In the genomic region with DNA sequence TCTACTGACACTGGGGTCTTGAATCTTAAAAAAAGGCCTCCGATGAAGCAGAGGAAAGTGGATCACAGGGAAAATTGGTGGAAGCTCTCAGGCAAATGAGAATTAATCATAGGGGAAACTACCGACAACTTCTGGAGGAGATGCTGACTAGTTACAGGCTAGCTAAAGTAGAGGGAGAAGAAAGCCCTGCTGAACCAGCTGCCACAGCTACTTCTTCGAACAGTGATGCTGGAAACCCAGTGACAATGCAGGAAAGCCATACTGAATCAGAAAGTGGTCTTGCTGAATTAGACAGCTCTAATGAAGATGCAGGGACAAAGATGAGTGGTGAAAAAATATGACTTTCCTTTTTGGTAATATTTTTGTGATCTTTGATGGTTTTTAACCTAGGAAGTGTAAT, we compare ENCODE assay signal across 21 cellular contexts. TPM values are rescaled to one million over a fixed set of nuclear protein-coding genes. Genes with fewer than 3 reads are reported as not detected.
DNase-seq lines count a peak whose midpoint lies in the region; ATAC-seq, FAIRE-seq and TF ChIP-seq lines count a peak whose summit lies in the region.
"Had no signal": no experiment of that assay in that cellular context is flagged by ENCODE, and none has a peak within 500 bp of the region (broad histone marks: within the 10 kb centered on the region; RNA-seq: fewer than 3 reads in every experiment).

No MANE protein-coding gene starts in this region.

- H3K27me3 Mint-ChIP-seq in CD4-positive, alpha-beta T cell: no peaks in the 10 kb centered on the region
- no peaks in the 10 kb centered on the region for H3K27me3 Mint-ChIP-seq in neural progenitor cell (ENCODE audit: insufficient read depth, low read depth)
- H3K27me3 Mint-ChIP-seq: activated CD4-positive, alpha-beta memory T cell treated with anti-CD3 and anti-CD28 coated beads for 36 hours; activated naive CD8-positive, alpha-beta T cell treated with anti-CD3 and anti-CD28 coated beads, Interleukin-2, amount 10 ng/mL, durations not matched to agents 7 days and 5 days had no signal

- peaks cover 38% of the 10 kb centered on the region for H3F3A ChIP-seq in neural progenitor cell (ENCODE audit: low read depth)

- no peaks in the 10 kb centered on the region for H3K27me3 ChIP-seq in CD4-positive, alpha-beta T cell (ENCODE audit: control insufficient read depth, insufficient read depth, low read length)
- no peaks in the 10 kb centered on the region for H3K27me3 ChIP-seq in neural progenitor cell
- H3K27me3 ChIP-seq: BE2C, esophagus muscularis mucosa, uterus had no signal

- no peak for TF ChIP-seq POLR2A in GM12892 (IDR thresholded peaks at IDR 0.05; ENCODE audit: low read depth, low read length)

- H3K27ac ChIP-seq in CD4-positive, alpha-beta T cell (ENCODE audit: low read depth, low read length): no peak overlapping the region
- peak overlapping the region; percentile 57 for H3K27ac ChIP-seq in neural progenitor cell
- H3K27ac ChIP-seq: esophagus muscularis mucosa, left ventricle myocardium inferior, uterus had no signal

- no peak overlapping the region for H3K4me2 ChIP-seq in neural progenitor cell

- no peaks in the 10 kb centered on the region for H3K79me2 ChIP-seq in neural progenitor cell (ENCODE audit: low read depth)

- H3K4me1 Mint-ChIP-seq in CD4-positive, alpha-beta T cell (ENCODE audit: low read depth): peaks cover 6% of the 10 kb centered on the region
- H3K4me1 Mint-ChIP-seq in neural progenitor cell: peaks cover 5% of the 10 kb centered on the region

- POLR2A ChIA-PET in CD4-positive, alpha-beta T cell (lab: Charles Lee): no interaction called here

- peaks cover 46% of the 10 kb centered on the region for H3K36me3 Mint-ChIP-seq in CD4-positive, alpha-beta T cell (ENCODE audit: low read depth)
- H3K36me3 Mint-ChIP-seq in neural progenitor cell: no peaks in the 10 kb centered on the region

- no peaks in the 10 kb centered on the region for H3K9me3 ChIP-seq in CD4-positive, alpha-beta T cell (ENCODE audit: control insufficient read depth, low read length)
- H3K9me3 ChIP-seq in neural progenitor cell (ENCODE audit: low read depth): no peaks in the 10 kb centered on the region
- H3K9me3 ChIP-seq: BE2C, esophagus muscularis mucosa, left ventricle myocardium inferior, uterus had no signal

- no peaks in the 10 kb centered on the region for H3K36me3 ChIP-seq in neural progenitor cell
- H3K36me3 ChIP-seq: BE2C, uterus had no signal

- no peak for TF ChIP-seq CTCF in CD4-positive, alpha-beta T cell (IDR thresholded peaks at IDR 0.05)
- TF ChIP-seq CTCF in neural progenitor cell (IDR thresholded peaks at IDR 0.05) (no peak), D721Med (IDR thresholded peaks at IDR 0.05; ENCODE audit: insufficient read depth, missing control alignments) (no peak)

- ATAC-seq in CD4-positive, alpha-beta T cell (ENCODE audit: poor library complexity): no peak
- ATAC-seq: activated T-cell treated with anti-CD3 and anti-CD28 coated beads, Interleukin-2, amount 50 U/mL, for 72 hours had no signal

- intact Hi-C loops in CD4-positive, alpha-beta T cell (cut with DNase I, micrococcal nuclease): no loop called here

- no peak for DNase-seq in CD4-positive, alpha-beta T cell
- DNase-seq in GM12892 (ENCODE audit: insufficient read length) (no peak), cerebellar cortex (ENCODE audit: low spot score) (peak; percentile 54), neural progenitor cell (ENCODE audit: low spot score) (peak; percentile 37), GM19238 (ENCODE audit: insufficient read length, low spot score) (no peak), D721Med (ENCODE audit: insufficient read length, low spot score) (no peak), NCI-H774 (lab: John Stamatoyannopoulos, UW) (no peak)
- DNase-seq: activated CD4-positive, alpha-beta memory T cell treated with anti-CD3 and anti-CD28 coated beads for 36 hours; activated naive CD8-positive, alpha-beta T cell treated with anti-CD3 and anti-CD28 coated beads, Interleukin-2, amount 10 ng/mL, durations not matched to agents 7 days and 5 days; activated T-cell treated with anti-CD3 and anti-CD28 coated beads, Interleukin-2, amount 50 U/mL, for 72 hours; BE2C; left ventricle myocardium inferior; NCI-H1436; NCI-H2171 treated with DMSO at 0.1 percent for 48 hours; Right ventricle myocardium superior; stimulated activated CD4-positive, alpha-beta T cell treated with anti-CD3 and anti-CD28 coated beads, Interleukin-2, amount 100 ng/mL, for 24 hours; uterus had no signal

- no peak overlapping the region for H2AFZ ChIP-seq in neural progenitor cell (replicated peaks)

- peak; percentile 60 for FAIRE-seq in GM12892 (lab: Jason Lieb, UNC)
- no peak for FAIRE-seq in D721Med (lab: Jason Lieb, UNC)

- CTCF ChIA-PET in CD4-positive, alpha-beta T cell (lab: Charles Lee): no interaction called here

- no peak overlapping the region for H3K4me3 Mint-ChIP-seq in CD4-positive, alpha-beta T cell
- H3K4me3 Mint-ChIP-seq in neural progenitor cell: no peak overlapping the region
- H3K4me3 Mint-ChIP-seq: activated CD4-positive, alpha-beta memory T cell treated with anti-CD3 and anti-CD28 coated beads for 36 hours; activated naive CD8-positive, alpha-beta T cell treated with anti-CD3 and anti-CD28 coated beads, Interleukin-2, amount 10 ng/mL, durations not matched to agents 7 days and 5 days; activated T-cell treated with anti-CD3 and anti-CD28 coated beads, Interleukin-2, amount 50 U/mL, for 72 hours had no signal

- H3K4me3 ChIP-seq in neural progenitor cell: no peak overlapping the region
- H3K4me3 ChIP-seq: esophagus muscularis mucosa, left ventricle myocardium inferior, uterus had no signal

- H3K9ac ChIP-seq in neural progenitor cell: no peak overlapping the region

- H3K4me1 ChIP-seq in neural progenitor cell: peaks cover 14% of the 10 kb centered on the region
- H3K4me1 ChIP-seq: left ventricle myocardium inferior, uterus had no signal

- H3K9me3 Mint-ChIP-seq in CD4-positive, alpha-beta T cell: no peaks in the 10 kb centered on the region
- no peaks in the 10 kb centered on the region for H3K9me3 Mint-ChIP-seq in neural progenitor cell
- H3K9me3 Mint-ChIP-seq: activated CD4-positive, alpha-beta memory T cell treated with anti-CD3 and anti-CD28 coated beads for 36 hours; activated naive CD8-positive, alpha-beta T cell treated with anti-CD3 and anti-CD28 coated beads, Interleukin-2, amount 10 ng/mL, durations not matched to agents 7 days and 5 days; activated T-cell treated with anti-CD3 and anti-CD28 coated beads, Interleukin-2, amount 50 U/mL, for 72 hours had no signal

- H3K27ac Mint-ChIP-seq in CD4-positive, alpha-beta T cell: peak overlapping the region; percentile 32
- H3K27ac Mint-ChIP-seq in neural progenitor cell: no peak overlapping the region
- H3K27ac Mint-ChIP-seq: activated CD4-positive, alpha-beta memory T cell treated with anti-CD3 and anti-CD28 coated beads for 36 hours; activated naive CD8-positive, alpha-beta T cell treated with anti-CD3 and anti-CD28 coated beads, Interleukin-2, amount 10 ng/mL, durations not matched to agents 7 days and 5 days; activated T-cell treated with anti-CD3 and anti-CD28 coated beads, Interleukin-2, amount 50 U/mL, for 72 hours had no signal

- H4K20me1 ChIP-seq in neural progenitor cell (ENCODE audit: low read depth): peaks cover 3% of the 10 kb centered on the region

RNA-seq across cellular contexts. Expression of a gene that starts 44.9 kb away (rescaled TPM):
- total RNA-seq in CD4-positive, alpha-beta T cell: under 1 TPM; 0.36 to 0.69 TPM
- 0.23 TPM for polyA plus RNA-seq in GM12892 (2012; ENCODE audit: missing spikeins)
- 0.22 and 0.56 TPM in 2 replicates for total RNA-seq in neural progenitor cell (ENCODE audit: low replicate concordance)
- total RNA-seq: dermis microvascular lymphatic vessel endothelial cell, left ventricle myocardium inferior, M059J, osteocyte, Right ventricle myocardium superior had no signal

Comparison
In these comparisons a context has a peak if more than half of its experiments do, and no peak if none do; other contexts are left out.
1. DNase-seq: peak in cerebellar cortex (single experiment) and neural progenitor cell (single experiment); none in CD4-positive, alpha-beta T cell (0 of 10), GM12892 (single experiment), GM19238 (single experiment), D721Med (single experiment) and NCI-H774 (single experiment).